ENCODE assay signal across 8 cellular contexts in the genomic region with DNA sequence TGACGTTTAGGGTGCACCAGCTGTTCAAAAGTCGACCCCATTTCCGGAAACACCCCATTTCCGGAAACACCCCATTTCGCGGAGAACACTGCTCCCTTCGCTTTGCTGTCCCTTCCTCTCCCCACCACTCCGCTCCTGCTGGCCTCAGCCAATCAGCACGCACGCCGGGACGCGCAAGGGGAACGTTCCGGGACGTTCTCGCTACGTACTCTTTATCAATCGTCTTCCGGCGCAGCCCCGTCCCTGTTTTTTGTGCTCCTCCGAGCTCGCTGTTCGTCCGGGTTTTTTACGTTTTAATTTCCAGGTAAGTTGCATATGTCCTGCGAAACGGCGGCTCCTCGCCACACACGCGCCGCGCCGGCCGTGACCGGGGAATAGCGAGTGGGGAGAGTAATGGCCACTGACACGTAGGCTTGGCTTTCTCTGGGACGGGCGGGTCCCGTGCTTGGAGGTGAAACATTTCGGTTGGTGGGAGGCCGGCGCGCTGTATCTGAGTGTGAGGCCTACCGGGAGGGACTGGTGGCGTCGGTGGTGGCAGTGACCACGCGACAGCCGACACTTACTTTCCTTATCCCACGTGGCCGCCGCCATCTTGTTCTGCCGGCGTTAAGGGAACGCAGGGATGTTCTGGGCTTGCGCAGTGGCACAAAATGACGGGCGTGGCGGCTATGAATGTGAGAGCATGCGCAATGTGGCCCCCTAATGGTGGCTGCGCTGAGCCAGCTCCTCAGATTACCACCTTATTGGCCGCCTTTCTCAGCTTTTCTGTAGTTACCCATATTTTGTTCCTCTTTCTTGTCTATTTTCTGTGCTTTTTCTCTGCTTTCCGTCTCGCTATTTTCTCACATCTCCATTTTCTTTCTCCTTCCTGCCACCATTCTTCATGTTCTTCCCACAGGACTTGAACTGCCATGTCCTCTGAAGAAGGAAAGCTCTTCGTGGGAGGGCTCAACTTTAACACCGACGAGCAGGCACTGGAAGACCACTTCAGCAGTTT. TPM values are rescaled to one million over a fixed set of nuclear protein-coding genes. Genes with fewer than 3 reads are reported as not detected.
A peak's percentile ranks its signal among the peaks of the same experiment; 100 is the strongest.
DNase-seq lines count a peak whose midpoint lies in the region; FAIRE-seq and TF ChIP-seq lines count a peak whose summit lies in the region.

RBM3 (plus strand) TSS at position 215 of the 997 bp plus-strand sequence; CDS start at position 912, 697 bp downstream.

- peak within 1 kb of the TSS; percentile 99 for H3K27ac Mint-ChIP-seq in activated naive CD4-positive, alpha-beta T cell treated with anti-CD3 and anti-CD28 coated beads for 36 hours

- peak; percentile 70 for DNase-seq in HFF-Myc (ENCODE audit: extremely low read depth, low read depth)
- DNase-seq in NB4 (ENCODE audit: low read depth), result peak; percentile 94
- DNase-seq in SK-N-DZ (ENCODE audit: low spot score), result peak; percentile 91
- DNase-seq in activated naive CD4-positive, alpha-beta T cell treated with anti-CD3 and anti-CD28 coated beads for 36 hours, result peak; percentile 95
- peak; percentile 68 to 75 for DNase-seq in frontal cortex (ENCODE audit: low spot score in 2 of 2)

- peak within 1 kb of the TSS; percentile 97 for H3K27ac ChIP-seq in neutrophil

- CTCF ChIA-PET in activated naive CD4-positive, alpha-beta T cell treated with anti-CD3 and anti-CD28 coated beads for 36 hours (lab: Charles Lee), result interaction anchor here (1.3 kb wide), 1 partner anchor 14 kb away, joined by 3 read pairs; no protein-coding TSS in a partner anchor

- peaks cover 26% of the 10 kb centered on the region for H3K36me3 ChIP-seq in neutrophil

- peak within 1 kb of the TSS; percentile 92 for H3K4me3 ChIP-seq in GM08714 (ENCODE audit: low read length)
- peak within 1 kb of the TSS; percentile 91 for H3K4me3 ChIP-seq in HFF-Myc (replicated peaks; ENCODE audit: low read depth, low read length)
- H3K4me3 ChIP-seq in NB4 (ENCODE audit: low read depth, low read length), result peak within 1 kb of the TSS; percentile 99
- peak within 1 kb of the TSS; percentile 95 to 97 for H3K4me3 ChIP-seq in neutrophil (ENCODE audit: low read depth in 1 of 2, low read length in 1 of 2)

- no peaks in the 10 kb centered on the region for H3K9me3 Mint-ChIP-seq in activated naive CD4-positive, alpha-beta T cell treated with anti-CD3 and anti-CD28 coated beads for 36 hours

- no peaks in the 10 kb centered on the region for H3K9me3 ChIP-seq in neutrophil

- H3K36me3 Mint-ChIP-seq in activated naive CD4-positive, alpha-beta T cell treated with anti-CD3 and anti-CD28 coated beads for 36 hours (ENCODE audit: low read depth), result peaks cover 34% of the 10 kb centered on the region

- H3K27me3 ChIP-seq in neutrophil, result no peaks in the 10 kb centered on the region

- TF ChIP-seq CTCF in HFF-Myc (IDR thresholded peaks at IDR 0.05; ENCODE audit: low read depth, low read length, missing control alignments) (peak; percentile 26), NB4 (IDR thresholded peaks at IDR 0.05; ENCODE audit: low read depth, low read length) (peak; percentile 22), neutrophil (IDR thresholded peaks at IDR 0.05) (no peak), subcutaneous adipose tissue (IDR thresholded peaks at IDR 0.05; ENCODE audit: low read depth) (no peak)

- TF ChIP-seq POLR2A in NB4 (IDR thresholded peaks at IDR 0.05; ENCODE audit: extremely low read depth, insufficient read length), result peak; percentile 81

- intact Hi-C loops in activated naive CD4-positive, alpha-beta T cell treated with anti-CD3 and anti-CD28 coated beads for 36 hours (cut with micrococcal nuclease), result loop anchor here (1.0 to 10.0 kb wide), 9 partner anchors 16 to 490 kb away; partner anchors contain the start of genes EBP, FTSJ1, TBC1D25 and WDR13

- no peak for FAIRE-seq in frontal cortex (lab: Jason Lieb, UNC)

- H3K4me1 Mint-ChIP-seq in activated naive CD4-positive, alpha-beta T cell treated with anti-CD3 and anti-CD28 coated beads for 36 hours (ENCODE audit: low read depth), result peaks cover 32% of the 10 kb centered on the region

- H3K4me1 ChIP-seq in neutrophil (ENCODE audit: control insufficient read depth in 1 of 2, insufficient read depth in 1 of 2, low read depth in 1 of 2, low read length in 1 of 2), result peaks cover 14 to 17% of the 10 kb centered on the region in 2 experiments

- peak within 1 kb of the TSS; percentile 96 for H3K4me3 Mint-ChIP-seq in activated naive CD4-positive, alpha-beta T cell treated with anti-CD3 and anti-CD28 coated beads for 36 hours

- no peaks in the 10 kb centered on the region for H3K27me3 Mint-ChIP-seq in activated naive CD4-positive, alpha-beta T cell treated with anti-CD3 and anti-CD28 coated beads for 36 hours (ENCODE audit: low read depth)

RNA-seq across cellular contexts. Expression of gene RBM3, which starts in this region (rescaled TPM):
- polyA plus RNA-seq in SK-N-DZ (2014; cell fraction: cytosol; rRNA removed), result 166 and 218 TPM in 2 replicates
- 119 and 159 TPM in 2 replicates for polyA plus RNA-seq in SK-N-DZ (2014; cell fraction: nucleus; rRNA removed)
- 100 to 1,000 TPM; 139 to 143 TPM for total RNA-seq in activated naive CD4-positive, alpha-beta T cell treated with anti-CD3 and anti-CD28 coated beads for 36 hours
- total RNA-seq in frontal cortex (188 TPM), subcutaneous adipose tissue (100 to 1,000 TPM; 255 to 303 (median 293) TPM)

Comparison
In these comparisons a context has a peak if more than half of its experiments do, and no peak if none do; other contexts are left out.
1. Peak in every context shown above with its lines: DNase-seq, H3K4me3 ChIP-seq and H3K27ac ChIP-seq.
2. CTCF ChIP-seq: peak in HFF-Myc (single experiment) and NB4 (single experiment); none in neutrophil (single experiment) and subcutaneous adipose tissue (single experiment).